In genomic region chr2:237662671-237663093, GRCh38 we compare ENCODE assay signal across 8 cellular contexts. TPM values are rescaled to one million over a fixed set of nuclear protein-coding genes. Genes with fewer than 3 reads are reported as not detected.
DNase-seq lines count a peak whose midpoint lies in the region; ATAC-seq, FAIRE-seq and TF ChIP-seq lines count a peak whose summit lies in the region.

No MANE protein-coding gene starts in this region.

- H3K4me3 ChIP-seq in colonic mucosa: peak overlapping the region; percentile 10
- H3K4me3 ChIP-seq in left lung: no peak overlapping the region

- DNase-seq in GM19239 (ENCODE audit: insufficient read length, low spot score) (no peak), NCI-H2029 (lab: John Stamatoyannopoulos, UW) (peak; percentile 96), T-helper 22 cell (ENCODE audit: low read depth) (peak; percentile 23), colonic mucosa (peak; percentile 96), left lung (peak; percentile 92 to 95), cerebellar nuclear complex (lab: John Stamatoyannopoulos, UW) (no peak), HFFc6 (no peak)
- DNase-seq in stimulated activated CD4-positive, alpha-beta T cell treated with anti-CD3 and anti-CD28 coated beads, TNF-alpha, amount 100 ng/mL, for 24 hours (ENCODE audit: low read depth in 3 of 3): peak in 2 of 3 experiments; percentile 22 to 56

- ATAC-seq in left lung: peak; percentile 96

- H3K27me3 Mint-ChIP-seq in HFFc6 (ENCODE audit: insufficient read depth): peaks cover 1% of the 10 kb centered on the region

- intact Hi-C loops in colonic mucosa (cut with DNase I) (no loop called here), left lung (cut with DNase I) (no loop called here)

- H3K9ac ChIP-seq in colonic mucosa (ENCODE audit: low read depth in 2 of 2, low read length in 2 of 2): peak overlapping the region in 1 of 2 donors; percentile 12

- H3K9me3 ChIP-seq in colonic mucosa (no peaks in the 10 kb centered on the region), left lung (no peaks in the 10 kb centered on the region)

- H3K4me1 ChIP-seq in colonic mucosa (peaks cover 5% of the 10 kb centered on the region), left lung (peaks cover 6 to 25% of the 10 kb centered on the region in 2 donors)

- no peak for TF ChIP-seq CTCF in colonic mucosa (IDR thresholded peaks at IDR 0.05)
- TF ChIP-seq CTCF in left lung (IDR thresholded peaks at IDR 0.05): no peak
- no peak for TF ChIP-seq CTCF in HFFc6 (IDR thresholded peaks at IDR 0.05)

- no peak overlapping the region; the same call in 1 of the 2 replicates for H3K27ac Mint-ChIP-seq in HFFc6

- peak overlapping the region; percentile 49 for H3K27ac ChIP-seq in colonic mucosa
- H3K27ac ChIP-seq in left lung: peak overlapping the region; percentile 49 to 68

- peaks cover 8% of the 10 kb centered on the region for H3K4me1 Mint-ChIP-seq in HFFc6 (ENCODE audit: low read depth)

- no peaks in the 10 kb centered on the region for H3K27me3 ChIP-seq in colonic mucosa
- H3K27me3 ChIP-seq in left lung: no peaks in the 10 kb centered on the region

- no peak overlapping the region for H3K4me3 Mint-ChIP-seq in HFFc6

- H3K36me3 ChIP-seq in colonic mucosa: no peaks in the 10 kb centered on the region
- no peaks in the 10 kb centered on the region for H3K36me3 ChIP-seq in left lung

- peak; percentile 11 for FAIRE-seq in GM19239 (lab: Jason Lieb, UNC)

- peaks cover 12% of the 10 kb centered on the region for H3K36me3 Mint-ChIP-seq in HFFc6 (ENCODE audit: low read depth)

- H3K9me3 Mint-ChIP-seq in HFFc6: no peaks in the 10 kb centered on the region

RNA-seq across cellular contexts. Expression of gene LRRFIP1, which starts 35.3 kb away (rescaled TPM):
- total RNA-seq in colonic mucosa: 100 to 1,000 TPM; 114 to 133 TPM
- total RNA-seq in left lung: 100 to 1,000 TPM; 123 to 160 TPM
- 100 to 1,000 TPM in 4 of 6 experiments, 10 to 100 TPM in 2; 90.6 to 107 (median 102) TPM for total RNA-seq in HFFc6 (2021; fragmentation: NEBNext Ultra II Directional; extraction: Animal tissue kit (Norgen Biotek cat#: 25700))

Comparison
In these comparisons a context has a peak if more than half of its experiments do, and no peak if none do; other contexts are left out.
1. DNase-seq: peak in NCI-H2029 (single experiment), T-helper 22 cell (single experiment), colonic mucosa (single experiment), left lung (2 of 2) and stimulated activated CD4-positive, alpha-beta T cell treated with anti-CD3 and anti-CD28 coated beads, TNF-alpha, amount 100 ng/mL, for 24 hours (2 of 3); none in GM19239 (single experiment), cerebellar nuclear complex (0 of 2) and HFFc6 (single experiment).